Comparison of ENCODE assay signal across 28 cellular contexts in the genomic region with DNA sequence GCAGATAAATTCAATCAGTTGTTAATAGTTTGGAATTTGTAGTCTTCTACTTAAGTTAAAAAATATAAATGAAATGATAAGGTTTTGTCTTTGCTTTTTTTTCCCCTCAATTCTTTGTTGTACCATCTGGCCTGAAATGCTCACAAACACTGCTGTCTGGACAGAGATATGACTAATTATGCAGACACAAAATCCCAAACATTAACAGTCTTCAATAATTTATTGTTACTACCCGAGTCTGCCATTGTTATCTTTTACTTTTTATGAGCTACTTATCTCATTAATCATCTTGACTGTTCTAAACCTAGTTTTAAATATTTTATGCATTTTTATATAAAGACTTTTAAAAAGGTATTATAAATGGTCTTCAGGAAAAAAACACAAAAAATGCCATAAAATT.
"Had no signal": no experiment of that assay in that cellular context is flagged by ENCODE, and none has a peak within 500 bp of the region (broad histone marks: within the 10 kb centered on the region; RNA-seq: fewer than 3 reads in every experiment).

No MANE protein-coding gene starts in this region.

- H3K36me3 Mint-ChIP-seq: activated CD8-positive, alpha-beta memory T cell treated with anti-CD3 and anti-CD28 coated beads, Interleukin-2, amount 10 ng/mL, durations not matched to agents 7 days and 5 days; memory B cell had no signal

- H3K4me3 ChIP-seq: mucosa of descending colon, thyroid gland, upper lobe of right lung had no signal

- ATAC-seq: activated CD4-positive, CD25-positive, alpha-beta regulatory T cell treated with anti-CD3 and anti-CD28 coated beads, Interleukin-2, amount 50 U/mL, for 24 hours; activated CD8-positive, alpha-beta memory T cell treated with anti-CD3 and anti-CD28 coated beads, Interleukin-2, amount 10 ng/mL, durations not matched to agents 7 days and 5 days; activated CD8-positive, alpha-beta T cell treated with anti-CD3 and anti-CD28 coated beads for 36 hours; activated naive CD8-positive, alpha-beta T cell treated with anti-CD3 and anti-CD28 coated beads, Interleukin-2, amount 50 U/mL, for 24 hours; left cardiac atrium; mucosa of descending colon; right cardiac atrium; upper lobe of right lung had no signal

- H3K27ac ChIP-seq: parathyroid adenoma, thyroid gland, upper lobe of right lung, VCaP had no signal

- H3K4me1 Mint-ChIP-seq: activated CD4-positive, alpha-beta T cell treated with anti-CD3 and anti-CD28 coated beads, Interleukin-2, amount 10 ng/mL, durations not matched to agents 24 days and 14 days; activated CD8-positive, alpha-beta memory T cell treated with anti-CD3 and anti-CD28 coated beads, Interleukin-2, amount 10 ng/mL, durations not matched to agents 7 days and 5 days; activated naive CD8-positive, alpha-beta T cell treated with anti-CD3 and anti-CD28 coated beads, Interleukin-2, amount 50 U/mL, for 24 hours; memory B cell; nephron progenitor cell had no signal

- H3K9ac ChIP-seq: parathyroid adenoma had no signal

- H3K9me3 Mint-ChIP-seq: activated CD4-positive, alpha-beta T cell treated with anti-CD3 and anti-CD28 coated beads, Interleukin-2, amount 10 ng/mL, durations not matched to agents 24 days and 14 days; activated CD8-positive, alpha-beta T cell treated with anti-CD3 and anti-CD28 coated beads for 36 hours; activated naive CD8-positive, alpha-beta T cell treated with anti-CD3 and anti-CD28 coated beads, Interleukin-2, amount 50 U/mL, for 24 hours; memory B cell; nephron progenitor cell; stimulated activated naive CD8-positive, alpha-beta T cell treated with anti-CD3 and anti-CD28 coated beads, Interleukin-15, Interleukin-2, amounts not matched to agents 100 ng/mL and 50 ng/mL, for 24 hours; T-helper 2 cell treated with Interferon-gamma antibody and Interleukin-4, amounts not matched to agents 5 μg/mL and 100 μg/mL, for 36 hours had no signal

- H3K27me3 Mint-ChIP-seq: activated CD4-positive, alpha-beta T cell treated with anti-CD3 and anti-CD28 coated beads, Interleukin-2, amount 10 ng/mL, durations not matched to agents 24 days and 14 days; activated CD8-positive, alpha-beta memory T cell treated with anti-CD3 and anti-CD28 coated beads, Interleukin-2, amount 10 ng/mL, durations not matched to agents 7 days and 5 days; activated CD8-positive, alpha-beta T cell treated with anti-CD3 and anti-CD28 coated beads for 36 hours; activated naive CD8-positive, alpha-beta T cell treated with anti-CD3 and anti-CD28 coated beads, Interleukin-2, amount 50 U/mL, for 24 hours; brain; dendritic cell treated with granulocyte-macrophage colony-stimulating factor and Interleukin-4, amounts not matched to agents 40 ng/mL and 50 ng/mL, for 4 days; memory B cell; stimulated activated naive CD8-positive, alpha-beta T cell treated with anti-CD3 and anti-CD28 coated beads, Interleukin-15, Interleukin-2, amounts not matched to agents 100 ng/mL and 50 ng/mL, for 24 hours had no signal

- H3K36me3 ChIP-seq: thyroid gland, upper lobe of right lung had no signal

- H3K27ac Mint-ChIP-seq: activated CD4-positive, alpha-beta T cell treated with anti-CD3 and anti-CD28 coated beads, Interleukin-2, amount 10 ng/mL, durations not matched to agents 24 days and 14 days; activated CD8-positive, alpha-beta memory T cell treated with anti-CD3 and anti-CD28 coated beads, Interleukin-2, amount 10 ng/mL, durations not matched to agents 7 days and 5 days; activated CD8-positive, alpha-beta T cell treated with anti-CD3 and anti-CD28 coated beads for 36 hours; activated naive CD8-positive, alpha-beta T cell treated with anti-CD3 and anti-CD28 coated beads, Interleukin-2, amount 50 U/mL, for 24 hours; dendritic cell treated with granulocyte-macrophage colony-stimulating factor and Interleukin-4, amounts not matched to agents 40 ng/mL and 50 ng/mL, for 4 days; memory B cell; nephron progenitor cell; stimulated activated naive CD8-positive, alpha-beta T cell treated with anti-CD3 and anti-CD28 coated beads, Interleukin-15, Interleukin-2, amounts not matched to agents 100 ng/mL and 50 ng/mL, for 24 hours; T-helper 2 cell treated with Interferon-gamma antibody and Interleukin-4, amounts not matched to agents 5 μg/mL and 100 μg/mL, for 36 hours had no signal

- DNase-seq: activated CD4-positive, alpha-beta T cell treated with anti-CD3 and anti-CD28 coated beads, Interleukin-2, amount 10 ng/mL, durations not matched to agents 24 days and 14 days; activated CD8-positive, alpha-beta memory T cell treated with anti-CD3 and anti-CD28 coated beads, Interleukin-2, amount 10 ng/mL, durations not matched to agents 7 days and 5 days; activated CD8-positive, alpha-beta T cell treated with anti-CD3 and anti-CD28 coated beads for 36 hours; activated gamma-delta T cell; activated naive CD4-positive, alpha-beta T cell treated with anti-CD3 and anti-CD28 coated beads, Interleukin-2, amount 50 U/mL, for 16 hours; activated naive CD8-positive, alpha-beta T cell treated with anti-CD3 and anti-CD28 coated beads, Interleukin-2, amount 50 U/mL, for 24 hours; activated T-cell treated with anti-CD3 and anti-CD28 coated beads for 4 hours; anterior cingulate cortex; effector CD4-positive, alpha-beta T cell; erythroblast; foreskin melanocyte; hippocampal formation; left cardiac atrium; mucosa of descending colon; nephron progenitor cell; right cardiac atrium; stimulated activated CD4-positive, alpha-beta T cell treated with anti-CD3 and anti-CD28 coated beads, Interleukin-1b, Interleukin-23, amount 100 ng/mL, for 48 hours; substantia nigra; thyroid gland; upper lobe of right lung had no signal

- H3K4me1 ChIP-seq: parathyroid adenoma, thyroid gland, upper lobe of right lung had no signal

- H3K9me3 ChIP-seq: mucosa of descending colon, thyroid gland, upper lobe of right lung had no signal

- H3K27me3 ChIP-seq: thyroid gland, upper lobe of right lung had no signal

- H3K4me3 Mint-ChIP-seq: activated CD4-positive, alpha-beta T cell treated with anti-CD3 and anti-CD28 coated beads, Interleukin-2, amount 10 ng/mL, durations not matched to agents 24 days and 14 days; activated CD8-positive, alpha-beta memory T cell treated with anti-CD3 and anti-CD28 coated beads, Interleukin-2, amount 10 ng/mL, durations not matched to agents 7 days and 5 days; activated CD8-positive, alpha-beta T cell treated with anti-CD3 and anti-CD28 coated beads for 36 hours; activated naive CD8-positive, alpha-beta T cell treated with anti-CD3 and anti-CD28 coated beads, Interleukin-2, amount 50 U/mL, for 24 hours; dendritic cell treated with granulocyte-macrophage colony-stimulating factor and Interleukin-4, amounts not matched to agents 40 ng/mL and 50 ng/mL, for 4 days; memory B cell; nephron progenitor cell; stimulated activated naive CD8-positive, alpha-beta T cell treated with anti-CD3 and anti-CD28 coated beads, Interleukin-15, Interleukin-2, amounts not matched to agents 100 ng/mL and 50 ng/mL, for 24 hours; T-helper 2 cell treated with Interferon-gamma antibody and Interleukin-4, amounts not matched to agents 5 μg/mL and 100 μg/mL, for 36 hours had no signal

- H3K79me2 ChIP-seq: parathyroid adenoma had no signal
